ENCODE assay signal across 21 cellular contexts in genomic region chr12:7099290-7099996, GRCh38. TPM values are rescaled to one million over a fixed set of nuclear protein-coding genes. Genes with fewer than 3 reads are reported as not detected.
DNase-seq lines count a peak whose midpoint lies in the region; ATAC-seq and TF ChIP-seq lines count a peak whose summit lies in the region.
"Had no signal": no experiment of that assay in that cellular context is flagged by ENCODE, and none has a peak within 500 bp of the region (broad histone marks: within the 10 kb centered on the region; RNA-seq: fewer than 3 reads in every experiment).

No MANE protein-coding gene starts in this region.

- intact Hi-C loops in tibial artery (cut with DNase I; ENCODE audit: low total_unique reads), result no loop called here

- no peak overlapping the region for H3K4me3 ChIP-seq in tibial artery
- H3K4me3 ChIP-seq: mucosa of descending colon, neural progenitor cell, thyroid gland had no signal

- H3K27me3 ChIP-seq in tibial artery, result no peaks in the 10 kb centered on the region
- H3K27me3 ChIP-seq: neural progenitor cell, thyroid gland had no signal

- H3K4me1 ChIP-seq in tibial artery, result peaks cover 0 to 3% (median 0%) of the 10 kb centered on the region in 4 donors
- H3K4me1 ChIP-seq: neural progenitor cell, thyroid gland had no signal

- ATAC-seq in T-helper 17 cell (no peak), HG03571 (IDR thresholded peaks at IDR 0.05; ENCODE audit: unreplicated experiment) (no peak), HG03196 (IDR thresholded peaks at IDR 0.05; ENCODE audit: unreplicated experiment) (no peak)
- ATAC-seq: effector memory CD8-positive, alpha-beta T cell; left lobe of liver; mucosa of descending colon had no signal

- H3K9me3 ChIP-seq in T-helper 17 cell (ENCODE audit: control insufficient read depth, low read length, poor library complexity, severe bottlenecking), result no peaks in the 10 kb centered on the region
- H3K9me3 ChIP-seq in tibial artery, result no peaks in the 10 kb centered on the region
- H3K9me3 ChIP-seq: mucosa of descending colon, thyroid gland had no signal

- H3K27me3 Mint-ChIP-seq in T-helper 17 cell, result no peaks in the 10 kb centered on the region
- H3K27me3 Mint-ChIP-seq: effector memory CD8-positive, alpha-beta T cell had no signal

- H3K27ac Mint-ChIP-seq in T-helper 17 cell, result peak overlapping the region; percentile 29
- H3K27ac Mint-ChIP-seq: activated T-helper 2 cell treated with anti-CD3 and anti-CD28 coated beads, Interferon-gamma antibody, Interleukin-2, Interleukin-4, amounts not matched to agents 10 μg/mL and 5 μg/mL and 100 μg/mL, durations not matched to agents 14 hours and 24 hours and 36 hours; effector memory CD8-positive, alpha-beta T cell; neural progenitor cell had no signal

- no peak overlapping the region for H3K27ac ChIP-seq in tibial artery
- H3K27ac ChIP-seq: neural progenitor cell, thyroid gland had no signal

- H3K36me3 ChIP-seq in tibial artery, result peaks cover 9 to 55% (median 12%) of the 10 kb centered on the region in 3 donors

- peaks cover 12% of the 10 kb centered on the region for H3K4me1 Mint-ChIP-seq in T-helper 17 cell

- DNase-seq in activated CD4-positive, CD25-positive, alpha-beta regulatory T cell treated with anti-CD3 and anti-CD28 coated beads, Interleukin-2, amount 50 U/mL, for 72 hours, result peak; percentile 8
- DNase-seq in activated CD4-positive, CD25-positive, alpha-beta regulatory T cell (lab: John Stamatoyannopoulos, UW), result no peak
- peak; percentile 88 for DNase-seq in NCI-H2081 treated with DMSO at 0.1 percent for 48 hours (lab: John Stamatoyannopoulos, UW)
- no peak for DNase-seq in T-helper 17 cell
- DNase-seq in tibial artery, result peak; percentile 19 to 58
- DNase-seq in HUDEP-2 (lab: John Stamatoyannopoulos, UW; ENCODE audit: unreplicated experiment in 76 of 76), result no peak
- DNase-seq: activated CD4-positive, alpha-beta T cell treated with anti-CD3 and anti-CD28 coated beads for 1 hour; anterior cingulate cortex; C1 segment of cervical spinal cord; DMS53; effector memory CD8-positive, alpha-beta T cell; mucosa of descending colon; NCI-H2029 treated with DMSO at 0.1 percent for 48 hours; NK-92 treated with Interleukin-12 subunit alpha and Interleukin-12 subunit beta, amount 100 ng/mL, for 24 hours; T-helper 2 cell; thyroid gland had no signal

- H3K4me3 Mint-ChIP-seq in T-helper 17 cell, result no peak overlapping the region
- H3K4me3 Mint-ChIP-seq: effector memory CD8-positive, alpha-beta T cell; neural progenitor cell had no signal

- TF ChIP-seq CTCF in tibial artery (IDR thresholded peaks at IDR 0.05), result no peak

- H3K36me3 Mint-ChIP-seq in T-helper 17 cell (ENCODE audit: low read depth), result peaks cover 3% of the 10 kb centered on the region
- H3K36me3 Mint-ChIP-seq: neural progenitor cell had no signal

RNA-seq across cellular contexts. Expression of gene C1R, which starts 7.2 kb away (rescaled TPM):
- total RNA-seq in T-helper 17 cell, result 1 to 10 TPM; 3.4 to 7.2 TPM

RNA-seq across cellular contexts. Expression of gene C1RL, which starts 9.6 kb away (rescaled TPM):
- total RNA-seq in T-helper 17 cell, result 10 to 100 TPM; 21.4 to 27.2 TPM

RNA-seq across cellular contexts. Expression of gene RBP5, which starts 29.2 kb away (rescaled TPM):
- not detected for total RNA-seq in T-helper 17 cell
- total RNA-seq: activated T-helper 2 cell treated with anti-CD3 and anti-CD28 coated beads, Interferon-gamma antibody, Interleukin-2, Interleukin-4, amounts not matched to agents 10 μg/mL and 5 μg/mL and 100 μg/mL, durations not matched to agents 14 hours and 24 hours and 36 hours had no signal

RNA-seq across cellular contexts. Expression of gene CLSTN3, which starts 30.7 kb away (rescaled TPM):
- 10 to 100 TPM; 45.8 to 62.6 TPM for total RNA-seq in T-helper 17 cell

RNA-seq across cellular contexts. Expression of gene C1S, which starts 38.9 kb away (rescaled TPM):
- total RNA-seq in T-helper 17 cell, result 1 to 10 TPM; 2.9 to 3.0 TPM

Comparison
In these comparisons a context has a peak if more than half of its experiments do, and no peak if none do; other contexts are left out.
1. DNase-seq: peak in activated CD4-positive, CD25-positive, alpha-beta regulatory T cell treated with anti-CD3 and anti-CD28 coated beads, Interleukin-2, amount 50 U/mL, for 72 hours (single experiment), NCI-H2081 treated with DMSO at 0.1 percent for 48 hours (single experiment) and tibial artery (2 of 2); none in activated CD4-positive, CD25-positive, alpha-beta regulatory T cell (0 of 4), T-helper 17 cell (0 of 3) and HUDEP-2 (0 of 76).